24 cellular contexts compared by ENCODE assay signal in genomic region chr16:85662036-85662812, GRCh38. TPM values are rescaled to one million over a fixed set of nuclear protein-coding genes. Genes with fewer than 3 reads are reported as not detected.
DNase-seq lines count a peak whose midpoint lies in the region; ATAC-seq, FAIRE-seq and TF ChIP-seq lines count a peak whose summit lies in the region.
"Had no signal": no experiment of that assay in that cellular context is flagged by ENCODE, and none has a peak within 500 bp of the region (broad histone marks: within the 10 kb centered on the region; RNA-seq: fewer than 3 reads in every experiment).

No MANE protein-coding gene starts in this region.

- no peak overlapping the region for H2BK20ac ChIP-seq in IMR-90 (ENCODE audit: low read depth, low read length)

- H2AFZ ChIP-seq in IMR-90 (replicated peaks; ENCODE audit: low read length, poor library complexity) (no peak overlapping the region), osteoblast (ENCODE audit: low read length) (no peak overlapping the region)

- H3K4ac ChIP-seq in IMR-90 (ENCODE audit: low read depth, low read length): no peak overlapping the region

- H3K4me3 ChIP-seq in IMR-90 (ENCODE audit: insufficient read depth, low read depth, low read length) (no peak overlapping the region), kidney (ENCODE audit: low read length in 2 of 2) (no peak overlapping the region), osteoblast (ENCODE audit: insufficient read depth, low read length) (no peak overlapping the region)
- H3K4me3 ChIP-seq: stomach, transverse colon had no signal

- WGBS in IMR-90 (ENCODE audit: extremely low coverage in 2 of 2, insufficient read length in 1 of 2), 2 experiments: 100% methylated on average over 2 of the region's 17 CpGs; no CpG with 5 or more reads in 1 of the 2 experiments

- DNase-seq in NCI-H146 (lab: John Stamatoyannopoulos, UW): peak; percentile 4
- DNase-seq in NCI-H146 treated with DMSO at 0.1 percent for 48 hours (lab: John Stamatoyannopoulos, UW; ENCODE audit: unreplicated experiment): no peak
- DNase-seq in IMR-90: no peak
- peak; percentile 62 for DNase-seq in kidney
- DNase-seq in osteoblast (ENCODE audit: insufficient read length, low spot score, missing footprints): peak; percentile 76
- no peak for DNase-seq in stimulated activated CD4-positive, alpha-beta T cell treated with anti-CD3 and anti-CD28 coated beads, Interleukin-1b, Interleukin-23, amount 100 ng/mL, for 48 hours
- no peak for DNase-seq in NCI-H2081 treated with DMSO at 0.1 percent for 48 hours (lab: John Stamatoyannopoulos, UW)
- DNase-seq: activated CD4-positive, alpha-beta T cell treated with anti-CD3 and anti-CD28 coated beads for 36 hours; BE2C; EL; foreskin melanocyte; islet precursor cell; MV-4-11; NCI-H526; SHP77 treated with DMSO at 0.1 percent for 48 hours; small intestine; stimulated activated CD4-positive, alpha-beta T cell treated with anti-CD3 and anti-CD28 coated beads, Interleukin-4, amount 100 ng/mL, for 1 hour; stomach; transverse colon had no signal

- no peak overlapping the region for H3K9ac ChIP-seq in IMR-90 (ENCODE audit: low read depth, low read length)
- H3K9ac ChIP-seq in kidney (ENCODE audit: low read length in 2 of 2): no peak overlapping the region
- H3K9ac ChIP-seq: KMS-11 had no signal

- peak overlapping the region; percentile 19 for H2AK9ac ChIP-seq in IMR-90 (replicated peaks; ENCODE audit: low read depth, low read length, poor library complexity)

- TF ChIP-seq RAD21 in IMR-90 (IDR thresholded peaks at IDR 0.05; ENCODE audit: low read length): no peak

- TF ChIP-seq CTCF in IMR-90 (conservative IDR thresholded peaks at IDR 0.05; ENCODE audit: low read depth, low read length) (no peak), kidney (IDR thresholded peaks at IDR 0.05; ENCODE audit: borderline replicate concordance, extremely low read depth, insufficient read depth) (no peak), osteoblast (IDR thresholded peaks at IDR 0.05; ENCODE audit: extremely low read depth, low read depth, low read length) (no peak)

- no peaks in the 10 kb centered on the region for H3K79me2 ChIP-seq in osteoblast (ENCODE audit: insufficient read depth, low read length)

- intact Hi-C loops in IMR-90 (cut with micrococcal nuclease): no loop called here
- intact Hi-C loops in kidney (cut with DNase I): no loop called here

- no peak for TF ChIP-seq POLR2A in IMR-90 (IDR thresholded peaks at IDR 0.05; ENCODE audit: low read depth, low read length)

- in situ Hi-C loops in IMR-90 (cut with MboI; ENCODE audit: low sequenced_read_pairs): no loop called here

- H3K27ac ChIP-seq in IMR-90 (ENCODE audit: insufficient read depth, low read length) (no peak overlapping the region), kidney (ENCODE audit: low read depth in 2 of 2, low read length in 2 of 2) (no peak overlapping the region), osteoblast (ENCODE audit: low read depth, low read length) (no peak overlapping the region)
- H3K27ac ChIP-seq: KMS-11, stomach, transverse colon had no signal

- no TSS peak for BruUV-seq in IMR-90 (replicated peaks; lab: Mats Ljungman, UMichigan)

- no peak overlapping the region for H4K91ac ChIP-seq in IMR-90 (ENCODE audit: insufficient read depth, low read depth, low read length)

- dilution Hi-C loops in IMR-90 (cut with HindIII; ENCODE audit: low sequenced_read_pairs, unreplicated experiment): no loop called here

- no peak overlapping the region for H4K5ac ChIP-seq in IMR-90 (ENCODE audit: low read depth, low read length)

- no peaks in the 10 kb centered on the region for H3K9me3 ChIP-seq in IMR-90 (ENCODE audit: control insufficient read depth, insufficient read depth, low read length)
- H3K9me3 ChIP-seq in kidney (ENCODE audit: control insufficient read depth in 1 of 2, low read length in 2 of 2): no peaks in the 10 kb centered on the region
- H3K9me3 ChIP-seq in osteoblast (ENCODE audit: low read depth, low read length): no peaks in the 10 kb centered on the region
- H3K9me3 ChIP-seq: BE2C, stomach, transverse colon had no signal

- no peak overlapping the region for H3K18ac ChIP-seq in IMR-90 (ENCODE audit: low read depth, low read length)

- H3K4me1 ChIP-seq in IMR-90 (ENCODE audit: control insufficient read depth, insufficient read depth, low read length) (no peaks in the 10 kb centered on the region), kidney (ENCODE audit: control insufficient read depth in 1 of 2, insufficient read depth in 1 of 2, low read depth in 1 of 2, low read length in 2 of 2) (peaks cover 0 to 9% of the 10 kb centered on the region in 2 donors), osteoblast (ENCODE audit: insufficient read depth, low read length) (no peaks in the 10 kb centered on the region)

- no peak overlapping the region for H4K8ac ChIP-seq in IMR-90 (ENCODE audit: low read depth in 2 of 2, low read length in 2 of 2)

- CTCF ChIA-PET in IMR-90 (lab: Yijun Ruan, JAX): no interaction called here

- H3K23ac ChIP-seq in IMR-90 (ENCODE audit: low read depth, low read length): no peak overlapping the region

- no peak overlapping the region for H2BK120ac ChIP-seq in IMR-90 (ENCODE audit: low read depth, low read length)

- no peak overlapping the region for H3K4me2 ChIP-seq in IMR-90 (ENCODE audit: low read depth, low read length)
- no peak overlapping the region for H3K4me2 ChIP-seq in osteoblast (ENCODE audit: insufficient read depth, low read length)
- H3K4me2 ChIP-seq: KMS-11 had no signal

- H3K27me3 ChIP-seq in IMR-90 (ENCODE audit: control insufficient read depth, insufficient read depth, low read length): no peaks in the 10 kb centered on the region
- H3K27me3 ChIP-seq in osteoblast (ENCODE audit: insufficient read depth, low read length): no peaks in the 10 kb centered on the region
- H3K27me3 ChIP-seq: BE2C, stomach, transverse colon had no signal

- peaks cover 80% of the 10 kb centered on the region for H3K36me3 ChIP-seq in IMR-90 (ENCODE audit: control insufficient read depth, insufficient read depth, low read length)
- peaks cover 46 to 73% of the 10 kb centered on the region in 2 donors for H3K36me3 ChIP-seq in kidney (ENCODE audit: control insufficient read depth in 1 of 2, insufficient read depth in 2 of 2, low read length in 2 of 2)
- H3K36me3 ChIP-seq in osteoblast (ENCODE audit: insufficient read depth, low read length): peaks cover 85% of the 10 kb centered on the region

- H3K14ac ChIP-seq in IMR-90 (replicated peaks; ENCODE audit: low read depth, low read length): no peak overlapping the region

- H3K56ac ChIP-seq in IMR-90 (ENCODE audit: extremely low read depth, insufficient read depth, low read length): no peak overlapping the region

- no peak overlapping the region for H2AK5ac ChIP-seq in IMR-90 (ENCODE audit: low read depth, low read length)

- no peak overlapping the region for H2BK5ac ChIP-seq in IMR-90 (ENCODE audit: low read depth, low read length, poor library complexity, severe bottlenecking)

- POLR2A ChIA-PET in IMR-90 (lab: Charles Lee; ENCODE audit: unreplicated experiment): no interaction called here

- H2BK15ac ChIP-seq in IMR-90 (ENCODE audit: low read depth, low read length): no peak overlapping the region

- H4K20me1 ChIP-seq in IMR-90 (ENCODE audit: insufficient read depth, low read length) (peaks cover 9% of the 10 kb centered on the region; the same call in 1 of the 2 replicates), osteoblast (ENCODE audit: insufficient read depth, low read length) (peaks cover 49% of the 10 kb centered on the region)

- peaks cover 0 to 12% of the 10 kb centered on the region in 2 experiments; a peak in 1 of 4 replicates for H3K79me1 ChIP-seq in IMR-90 (ENCODE audit: low read depth in 1 of 2, low read length in 2 of 2)

- no peak for ATAC-seq in IMR-90 (ENCODE audit: low read depth)
- no peak for ATAC-seq in GM21825 (IDR thresholded peaks at IDR 0.05; ENCODE audit: unreplicated experiment)
- ATAC-seq: activated CD4-positive, alpha-beta T cell treated with anti-CD3 and anti-CD28 coated beads for 36 hours; naive thymus-derived CD8-positive, alpha-beta T cell had no signal

- no peak for FAIRE-seq in kidney (lab: Jason Lieb, UNC)
- FAIRE-seq: A204.1, GM18507, small intestine had no signal

- peaks cover 3% of the 10 kb centered on the region; the same call in 1 of the 2 replicates for H3K9me1 ChIP-seq in IMR-90 (ENCODE audit: insufficient read depth, low read length)

TF ChIP-seq in IMR-90, 13 proteins besides CTCF, POLR2A, EP300 and RAD21:
- TF ChIP-seq ELK1 (IDR thresholded peaks at IDR 0.05; ENCODE audit: borderline replicate concordance, low read depth, low read length): no peak
- no peak for TF ChIP-seq CHD1 (IDR thresholded peaks at IDR 0.05; ENCODE audit: low read depth, low read length)
- TF ChIP-seq MAFK (IDR thresholded peaks at IDR 0.05; ENCODE audit: low read depth, low read length): no peak
- TF ChIP-seq BHLHE40 (IDR thresholded peaks at IDR 0.05; ENCODE audit: low read depth, low read length): no peak
- TF ChIP-seq FOS (IDR thresholded peaks at IDR 0.05; ENCODE audit: low read depth, low read length): no peak
- no peak for TF ChIP-seq MAZ (IDR thresholded peaks at IDR 0.05; ENCODE audit: borderline replicate concordance, low read depth, low read length)
- TF ChIP-seq RFX5 (IDR thresholded peaks at IDR 0.05; ENCODE audit: low read depth, low read length): no peak
TF ChIP-seq in IMR-90: peak in this region for 0.

RNA-seq across cellular contexts. Expression of gene GINS2, which starts 26.5 kb away (rescaled TPM):
- total RNA-seq in IMR-90 (2012; rRNA removed) (12.8 and 13.4 TPM in 2 replicates), kidney (0.88 TPM), osteoblast (1.2 and 1.8 TPM in 2 replicates)
- polyA plus RNA-seq in IMR-90 (2012; rRNA removed) (11.3 and 12.0 TPM in 2 replicates), kidney (ENCODE audit: insufficient read depth, low read depth, low replicate concordance) (0.97 TPM)
- 4.0 and 9.5 TPM in 2 replicates for polyA plus RNA-seq in IMR-90 (2012; cell fraction: cytosol; rRNA removed)
- polyA plus RNA-seq in IMR-90 (2012; cell fraction: nucleus; rRNA removed; ENCODE audit: low replicate concordance): 1.7 and 3.6 TPM in 2 replicates

RNA-seq across cellular contexts. Expression of gene GSE1, which starts 49.1 kb away (rescaled TPM):
- total RNA-seq in IMR-90 (2012; rRNA removed): 9.4 and 14.9 TPM in 2 replicates
- 25.5 and 30.8 TPM in 2 replicates for polyA plus RNA-seq in IMR-90 (2012; rRNA removed)
- polyA plus RNA-seq in IMR-90 (2012; cell fraction: cytosol; rRNA removed): 17.0 and 25.6 TPM in 2 replicates
- 79.5 and 93.9 TPM in 2 replicates for polyA plus RNA-seq in IMR-90 (2012; cell fraction: nucleus; rRNA removed; ENCODE audit: low replicate concordance)
- 92.8 TPM for total RNA-seq in kidney
- 9.5 TPM for polyA plus RNA-seq in kidney (ENCODE audit: insufficient read depth, low read depth, low replicate concordance)
- 49.6 and 55.7 TPM in 2 replicates for total RNA-seq in osteoblast

Comparison
In these comparisons a context has a peak if more than half of its experiments do, and no peak if none do; other contexts are left out.
1. DNase-seq: peak in NCI-H146 (single experiment), kidney (single experiment) and osteoblast (single experiment); none in NCI-H146 treated with DMSO at 0.1 percent for 48 hours (single experiment), IMR-90 (single experiment), stimulated activated CD4-positive, alpha-beta T cell treated with anti-CD3 and anti-CD28 coated beads, Interleukin-1b, Interleukin-23, amount 100 ng/mL, for 48 hours (single experiment) and NCI-H2081 treated with DMSO at 0.1 percent for 48 hours (single experiment).